In the genomic region with DNA sequence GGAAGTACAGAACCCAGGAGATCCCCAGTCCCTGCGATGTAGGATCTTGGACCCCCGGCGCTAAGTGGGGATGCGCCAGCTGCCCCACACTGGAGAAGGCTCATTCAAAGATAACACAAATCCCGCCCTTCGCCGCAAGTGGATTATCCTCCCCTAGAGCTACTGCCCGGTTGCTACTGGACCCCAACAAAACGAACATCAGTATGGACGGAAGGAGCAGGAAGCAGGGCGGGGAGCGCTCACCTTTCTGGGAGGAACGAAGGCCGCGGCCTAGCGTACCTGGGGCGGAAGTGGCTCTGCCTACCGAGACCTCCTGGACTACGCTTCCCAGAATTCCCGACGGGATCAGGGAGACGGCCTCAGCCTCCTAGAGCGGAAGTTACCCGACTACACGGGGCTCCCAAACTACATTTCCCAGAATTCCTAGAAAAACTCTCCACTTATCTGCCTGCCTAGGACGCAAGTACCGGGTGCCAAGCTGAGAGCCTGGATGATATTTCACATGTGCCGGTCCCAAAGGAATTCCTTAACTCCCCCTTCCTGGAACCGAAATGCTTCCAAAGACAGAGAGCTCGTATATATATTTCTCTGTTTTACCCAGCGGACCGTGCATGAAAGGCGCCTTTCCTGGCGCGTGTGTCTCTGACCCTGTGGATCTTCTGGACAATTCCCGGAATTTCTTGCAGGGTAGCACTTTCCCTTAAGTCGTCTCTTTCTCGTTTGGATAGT, we compare ENCODE assay signal across 8 cellular contexts. TPM values are rescaled to one million over a fixed set of nuclear protein-coding genes. Genes with fewer than 3 reads are reported as not detected.
DNase-seq lines count a peak whose midpoint lies in the region; ATAC-seq and TF ChIP-seq lines count a peak whose summit lies in the region.

Gene ZNF112 (minus strand): TSS at position 298 of the 729 bp plus-strand sequence. CDS start 16,141 bp downstream, outside the sequence.

- peaks cover 36 to 43% of the 10 kb centered on the region in 2 donors for H3K9me3 Mint-ChIP-seq in stimulated activated naive CD8-positive, alpha-beta T cell treated with anti-CD3 and anti-CD28 coated beads, Interleukin-15, amount 100 ng/mL, for 72 hours

- ATAC-seq in T-helper 17 cell (no peak), HG02870 (IDR thresholded peaks at IDR 0.05; ENCODE audit: unreplicated experiment) (no peak)
- ATAC-seq in stimulated activated naive CD8-positive, alpha-beta T cell treated with anti-CD3 and anti-CD28 coated beads, Interleukin-15, amount 100 ng/mL, for 72 hours = no peak

- H3K27me3 Mint-ChIP-seq in T-helper 17 cell = no peaks in the 10 kb centered on the region
- peaks cover 14% of the 10 kb centered on the region for H3K27me3 Mint-ChIP-seq in stimulated activated naive CD8-positive, alpha-beta T cell treated with anti-CD3 and anti-CD28 coated beads, Interleukin-15, amount 100 ng/mL, for 72 hours

- peak; percentile 98 for DNase-seq in DMS53 (lab: John Stamatoyannopoulos, UW)
- peak; percentile 94 for DNase-seq in NCI-H1105 treated with DMSO at 0.1 percent for 48 hours (lab: John Stamatoyannopoulos, UW)
- DNase-seq in T-helper 17 cell = no peak
- peak; percentile 63 for DNase-seq in epithelial cell of proximal tubule (ENCODE audit: low read depth)
- peak; percentile 99 for DNase-seq in medulla oblongata (ENCODE audit: extremely low spot score)
- peak in 1 of 2 donors; percentile 15 for DNase-seq in stimulated activated naive CD8-positive, alpha-beta T cell treated with anti-CD3 and anti-CD28 coated beads, Interleukin-15, amount 100 ng/mL, for 72 hours
- no peak for DNase-seq in NOMO-1 (lab: John Stamatoyannopoulos, UW; ENCODE audit: unreplicated experiment in 2 of 2)

- no peaks in the 10 kb centered on the region for H3K36me3 Mint-ChIP-seq in T-helper 17 cell (ENCODE audit: low read depth)

- H3K9me3 ChIP-seq in T-helper 17 cell (ENCODE audit: control insufficient read depth, low read length, poor library complexity, severe bottlenecking) = peaks cover 2% of the 10 kb centered on the region

- peak within 1 kb of the TSS; percentile 93 for H3K4me3 ChIP-seq in epithelial cell of proximal tubule (ENCODE audit: low read depth, low read length)

- no peak for TF ChIP-seq CTCF in epithelial cell of proximal tubule (conservative IDR thresholded peaks at IDR 0.05; ENCODE audit: low read depth, low read length)

- peak within 1 kb of the TSS; percentile 9 for H3K27ac Mint-ChIP-seq in T-helper 17 cell
- no peak within 1 kb of the TSS for H3K27ac Mint-ChIP-seq in stimulated activated naive CD8-positive, alpha-beta T cell treated with anti-CD3 and anti-CD28 coated beads, Interleukin-15, amount 100 ng/mL, for 72 hours

- peak within 1 kb of the TSS; percentile 22 for H3K4me3 Mint-ChIP-seq in T-helper 17 cell
- peak within 1 kb of the TSS; percentile 35 to 74 for H3K4me3 Mint-ChIP-seq in stimulated activated naive CD8-positive, alpha-beta T cell treated with anti-CD3 and anti-CD28 coated beads, Interleukin-15, amount 100 ng/mL, for 72 hours

- H3K4me1 Mint-ChIP-seq in T-helper 17 cell = peaks cover 3% of the 10 kb centered on the region
- peaks cover 8% of the 10 kb centered on the region for H3K4me1 Mint-ChIP-seq in stimulated activated naive CD8-positive, alpha-beta T cell treated with anti-CD3 and anti-CD28 coated beads, Interleukin-15, amount 100 ng/mL, for 72 hours

RNA-seq across cellular contexts. Expression of gene ZNF112, which starts in this region (rescaled TPM):
- total RNA-seq in T-helper 17 cell = not detected
- total RNA-seq in epithelial cell of proximal tubule = 2.8 and 3.2 TPM in 2 replicates

Comparison
In these comparisons a context has a peak if more than half of its experiments do, and no peak if none do; other contexts are left out.
1. DNase-seq: peak in DMS53 (single experiment), NCI-H1105 treated with DMSO at 0.1 percent for 48 hours (single experiment), epithelial cell of proximal tubule (single experiment) and medulla oblongata (single experiment); none in T-helper 17 cell (0 of 3) and NOMO-1 (0 of 2).